In the genomic region with DNA sequence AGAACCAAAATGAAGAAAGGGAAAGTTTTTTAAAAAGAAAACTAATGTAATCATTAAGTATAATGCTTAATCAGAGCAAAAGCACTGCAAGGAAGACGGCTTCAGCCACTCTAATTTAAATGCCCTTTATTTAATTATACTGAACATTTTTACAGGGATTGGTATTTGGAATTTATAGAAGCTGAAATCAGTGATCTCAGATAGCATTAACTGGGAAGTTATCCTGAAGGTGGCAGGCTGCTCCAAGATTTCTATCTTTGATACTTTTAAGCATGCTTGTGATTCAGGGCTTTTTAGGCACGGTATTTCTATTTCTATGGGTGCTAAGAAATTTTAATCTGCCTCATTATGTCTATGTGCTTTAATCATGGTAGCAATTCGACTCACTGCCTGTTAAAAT, we compare ENCODE assay signal across 9 cellular contexts. TPM values are rescaled to one million over a fixed set of nuclear protein-coding genes. Genes with fewer than 3 reads are reported as not detected.
DNase-seq lines count a peak whose midpoint lies in the region; ATAC-seq and TF ChIP-seq lines count a peak whose summit lies in the region.
"Had no signal": no experiment of that assay in that cellular context is flagged by ENCODE, and none has a peak within 500 bp of the region (broad histone marks: within the 10 kb centered on the region; RNA-seq: fewer than 3 reads in every experiment).

No MANE protein-coding gene starts in this region.

- peak overlapping the region; percentile 99 for H3K4me3 ChIP-seq in DOHH2 (ENCODE audit: low read length)
- no peak overlapping the region for H3K4me3 ChIP-seq in LNCaP clone FGC (ENCODE audit: low read depth, low read length)
- peak overlapping the region; percentile 96 for H3K4me3 ChIP-seq in SU-DHL-6 (ENCODE audit: insufficient read depth, low read length, poor library complexity, severe bottlenecking)

- H3K27ac Mint-ChIP-seq in progenitor cell of endocrine pancreas = peak overlapping the region; percentile 95

- H3K4me2 ChIP-seq in DOHH2 (ENCODE audit: low read length) (peak overlapping the region; percentile 71), SU-DHL-6 (ENCODE audit: low read depth, low read length, poor library complexity, severe bottlenecking) (peak overlapping the region; percentile 96)

- no peaks in the 10 kb centered on the region for H3K9me3 Mint-ChIP-seq in progenitor cell of endocrine pancreas (ENCODE audit: low read depth)
- H3K9me3 Mint-ChIP-seq: stimulated activated naive CD8-positive, alpha-beta T cell treated with anti-CD3 and anti-CD28 coated beads, Interleukin-15, Interleukin-2, amounts not matched to agents 100 ng/mL and 50 ng/mL, for 24 hours had no signal

- H3K9ac ChIP-seq in SU-DHL-6 (ENCODE audit: low read length) = peak overlapping the region; percentile 96; the same call in 1 of the 2 replicates

- H3K4me1 ChIP-seq in DOHH2 (ENCODE audit: control insufficient read depth, low read length) (peaks cover 31% of the 10 kb centered on the region), foreskin keratinocyte (peaks cover 12% of the 10 kb centered on the region)

- H4K20me1 ChIP-seq in DOHH2 (ENCODE audit: control insufficient read depth, insufficient read depth, low read depth, low read length) (peaks cover 19% of the 10 kb centered on the region), SU-DHL-6 (ENCODE audit: low read depth, low read length) (peaks cover 16% of the 10 kb centered on the region)

- ATAC-seq in foreskin keratinocyte = no peak
- no peak for ATAC-seq in HG03159 (IDR thresholded peaks at IDR 0.05; ENCODE audit: unreplicated experiment)
- ATAC-seq in HG03139 (IDR thresholded peaks at IDR 0.05; ENCODE audit: unreplicated experiment) = no peak

- H3K9me3 ChIP-seq in DOHH2 (ENCODE audit: control insufficient read depth, insufficient read depth, low read length) = no peaks in the 10 kb centered on the region
- H3K9me3 ChIP-seq in SU-DHL-6 (ENCODE audit: insufficient read depth, low read length) = no peaks in the 10 kb centered on the region

- H3K9me2 ChIP-seq in DOHH2 (replicated peaks; ENCODE audit: control insufficient read depth, low read length) = no peaks in the 10 kb centered on the region
- no peaks in the 10 kb centered on the region for H3K9me2 ChIP-seq in SU-DHL-6 (replicated peaks; ENCODE audit: insufficient read depth, low read length)

- H3K36me3 Mint-ChIP-seq in progenitor cell of endocrine pancreas (ENCODE audit: insufficient read depth) = peaks cover 5% of the 10 kb centered on the region

- peak overlapping the region; percentile 64 for H3K27ac ChIP-seq in DOHH2 (ENCODE audit: low read depth, low read length)
- peak overlapping the region; percentile 41; the same call in 1 of the 2 replicates for H3K27ac ChIP-seq in SU-DHL-6 (ENCODE audit: low read depth, low read length)
- H3K27ac ChIP-seq in foreskin keratinocyte = no peak overlapping the region

- peak; percentile 31 for DNase-seq in LNCaP clone FGC (ENCODE audit: low read depth)
- DNase-seq in foreskin keratinocyte = peak in 1 of 2 donors; percentile 37
- DNase-seq in progenitor cell of endocrine pancreas (ENCODE audit: low spot score, unreplicated experiment) = no peak
- DNase-seq in activated T-cell treated with anti-CD3 and anti-CD28 coated beads, Interleukin-2, amount 50 U/mL, for 48 hours = no peak

- H3K27me3 ChIP-seq in DOHH2 (ENCODE audit: control insufficient read depth, low read length) (peaks cover 10% of the 10 kb centered on the region; the same call in 1 of the 2 replicates), SU-DHL-6 (ENCODE audit: low read length) (no peaks in the 10 kb centered on the region), foreskin keratinocyte (peaks cover 8% of the 10 kb centered on the region)

- H3K36me3 ChIP-seq in DOHH2 (ENCODE audit: control insufficient read depth, low read length) (peaks cover 36% of the 10 kb centered on the region), SU-DHL-6 (ENCODE audit: low read length) (peaks cover 24% of the 10 kb centered on the region)

- H2AFZ ChIP-seq in SU-DHL-6 (ENCODE audit: low read depth, low read length, severe bottlenecking) = peak overlapping the region; percentile 87

- H3F3A ChIP-seq in DOHH2 (ENCODE audit: control insufficient read depth, insufficient read depth) (peaks cover 7% of the 10 kb centered on the region), SU-DHL-6 (ENCODE audit: insufficient read depth) (peaks cover 8% of the 10 kb centered on the region; the same call in 1 of the 2 replicates)

- TF ChIP-seq CTCF in DOHH2 (IDR thresholded peaks at IDR 0.05; ENCODE audit: low read depth, low read length, poor library complexity, severe bottlenecking) (peak; percentile 47), LNCaP clone FGC (IDR thresholded peaks at IDR 0.05; ENCODE audit: control insufficient read depth, extremely low read depth, insufficient read depth) (peak; percentile 70), SU-DHL-6 (IDR thresholded peaks at IDR 0.05; ENCODE audit: insufficient read depth, low read length, poor library complexity, severe bottlenecking) (no peak), foreskin keratinocyte (conservative IDR thresholded peaks at IDR 0.05) (peak; percentile 74), progenitor cell of endocrine pancreas (IDR thresholded peaks at IDR 0.05; ENCODE audit: unreplicated experiment) (peak; percentile 46)

- H3K79me2 ChIP-seq in DOHH2 (ENCODE audit: control insufficient read depth, low read length) = peaks cover 37% of the 10 kb centered on the region
- H3K79me2 ChIP-seq in SU-DHL-6 (ENCODE audit: insufficient read depth, low read length) = peaks cover 33% of the 10 kb centered on the region

- peaks cover 9% of the 10 kb centered on the region for H3K4me1 Mint-ChIP-seq in progenitor cell of endocrine pancreas (ENCODE audit: low read depth)

- H3K4me3 Mint-ChIP-seq in progenitor cell of endocrine pancreas (ENCODE audit: low read depth) = peak overlapping the region; percentile 76

- no peaks in the 10 kb centered on the region for H3K27me3 Mint-ChIP-seq in progenitor cell of endocrine pancreas

RNA-seq across cellular contexts. Expression of a gene that starts 1.3 kb away (rescaled TPM):
- total RNA-seq in foreskin keratinocyte = 41.2 and 42.6 TPM in 2 replicates
- 61.9 and 73.8 TPM in 2 replicates for polyA plus RNA-seq in foreskin keratinocyte
- total RNA-seq in progenitor cell of endocrine pancreas = 28.4 and 31.5 TPM in 2 replicates

RNA-seq across cellular contexts. Expression of a gene that starts 25.5 kb away (rescaled TPM):
- total RNA-seq in foreskin keratinocyte (0.04 TPM in 1 of 2 replicates, not detected in the other), progenitor cell of endocrine pancreas (2.1 and 2.9 TPM in 2 replicates)
- polyA plus RNA-seq in foreskin keratinocyte = 0.01 TPM in 1 of 2 replicates, not detected in the other
